In genomic region chr20:36367907-36368306, GRCh38 we compare ENCODE assay signal across 2 cellular contexts.
TF ChIP-seq lines count a peak whose summit lies in the region.

No MANE protein-coding gene starts in this region.

TF ChIP-seq in WTC11, 78 proteins besides CTCF, POLR2A, EP300 and RAD21:
- TF ChIP-seq JAZF1 (CRISPR knock-in tag; IDR thresholded peaks at IDR 0.05) = no peak
- no peak for TF ChIP-seq IRF2 (CRISPR knock-in tag; IDR thresholded peaks at IDR 0.05; ENCODE audit: borderline replicate concordance, low read depth)
- TF ChIP-seq ZNF532 (CRISPR knock-in tag; IDR thresholded peaks at IDR 0.05; ENCODE audit: borderline replicate concordance) = no peak
- no peak for TF ChIP-seq FOXK1 (CRISPR knock-in tag; IDR thresholded peaks at IDR 0.05)
- no peak for TF ChIP-seq IRF1 (CRISPR knock-in tag; IDR thresholded peaks at IDR 0.05)
- no peak for TF ChIP-seq MAX (CRISPR knock-in tag; IDR thresholded peaks at IDR 0.05)
- no peak for TF ChIP-seq ZNF416 (CRISPR knock-in tag; IDR thresholded peaks at IDR 0.05)
- TF ChIP-seq ATF3 (CRISPR knock-in tag; conservative IDR thresholded peaks at IDR 0.05) = no peak
- no peak for TF ChIP-seq ZSCAN18 (CRISPR knock-in tag; IDR thresholded peaks at IDR 0.05)
- no peak for TF ChIP-seq ZNF281 (CRISPR knock-in tag; IDR thresholded peaks at IDR 0.05)
- TF ChIP-seq ZNF121 (CRISPR knock-in tag; IDR thresholded peaks at IDR 0.05) = no peak
- TF ChIP-seq ETV6 (CRISPR knock-in tag; IDR thresholded peaks at IDR 0.05) = no peak
- no peak for TF ChIP-seq CREM (CRISPR knock-in tag; IDR thresholded peaks at IDR 0.05)
- no peak for TF ChIP-seq ZNF317 (CRISPR knock-in tag; IDR thresholded peaks at IDR 0.05; ENCODE audit: borderline replicate concordance, low read depth)
- no peak for TF ChIP-seq EMX1 (CRISPR knock-in tag; IDR thresholded peaks at IDR 0.05)

TF ChIP-seq in H1, 55 proteins besides CTCF, POLR2A, EP300 and RAD21:
- no peak for TF ChIP-seq SIRT6 (IDR thresholded peaks at IDR 0.05; ENCODE audit: low read length)
- peak; percentile 72 for TF ChIP-seq TAF7 (optimal IDR thresholded peaks at IDR 0.05; ENCODE audit: borderline replicate concordance, low read depth, low read length)
- TF ChIP-seq POLR2AphosphoS5 (IDR thresholded peaks at IDR 0.05; ENCODE audit: low read depth, low read length) = no peak
- TF ChIP-seq SIX5 (IDR thresholded peaks at IDR 0.05; ENCODE audit: low read depth, low read length) = no peak
- no peak for TF ChIP-seq BACH1 (IDR thresholded peaks at IDR 0.05; ENCODE audit: low read length)
- no peak for TF ChIP-seq TCF12 (IDR thresholded peaks at IDR 0.05; ENCODE audit: low read depth, low read length)
- TF ChIP-seq TBP (IDR thresholded peaks at IDR 0.05; ENCODE audit: low read depth, low read length) = 0 out of 2 replicates have a peak, but pooled peaks have one; percentile 11
- no peak for TF ChIP-seq SP2 (IDR thresholded peaks at IDR 0.05; ENCODE audit: low read length)
- no peak for TF ChIP-seq MAX (IDR thresholded peaks at IDR 0.05)
